Comparison of ENCODE assay signal across 13 cellular contexts in the genomic region with DNA sequence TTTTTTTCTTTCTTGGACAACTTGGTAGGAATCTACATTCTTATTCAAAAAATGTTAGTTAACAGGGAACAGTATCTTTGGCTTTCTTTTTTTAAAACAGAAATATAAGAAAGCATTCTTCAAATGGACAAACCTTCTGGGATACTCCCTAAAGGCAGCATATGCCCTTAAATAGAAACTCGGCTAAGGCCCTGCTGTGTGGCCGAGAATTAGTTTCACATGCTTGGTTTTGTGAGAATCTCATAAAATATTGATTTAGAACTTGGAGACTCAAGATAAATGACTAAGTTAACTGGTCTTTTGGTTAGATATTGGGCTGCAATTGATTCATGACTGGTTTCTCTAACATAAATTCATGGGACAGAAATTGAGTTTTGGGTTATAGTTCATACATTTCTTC.
A peak's percentile ranks its signal among the peaks of the same experiment; 100 is the strongest.
DNase-seq lines count a peak whose midpoint lies in the region; FAIRE-seq and TF ChIP-seq lines count a peak whose summit lies in the region.
"Had no signal": no experiment of that assay in that cellular context is flagged by ENCODE, and none has a peak within 500 bp of the region (broad histone marks: within the 10 kb centered on the region; RNA-seq: fewer than 3 reads in every experiment).

No MANE protein-coding gene starts in this region.

- H2BK12ac ChIP-seq in H1 (ENCODE audit: low read depth, low read length), result no peak overlapping the region

- H3K79me1 ChIP-seq in H1 (ENCODE audit: low read depth, low read length), result no peaks in the 10 kb centered on the region

- CTCF ChIA-PET in H1 (lab: Charles Lee; ENCODE audit: partially characterized antibody), result interaction anchor here (0.7 to 2.0 kb wide), 5 partner anchors 10 to 639 kb away, joined by 3 to 7 read pairs (median 4); no protein-coding TSS in a partner anchor

- POLR2A ChIA-PET in H1 (lab: Charles Lee; ENCODE audit: partially characterized antibody), result no interaction called here

- no peak for TF ChIP-seq RAD21 in H1 (IDR thresholded peaks at IDR 0.05 in 1 of 2, conservative IDR thresholded peaks at IDR 0.05 in 1 of 2; ENCODE audit: low read depth in 2 of 2, low read length in 2 of 2)

- H3K36me3 ChIP-seq in H1 (ENCODE audit: control insufficient read depth in 2 of 4, insufficient read depth in 4 of 4, low read length in 3 of 4), result no peaks in the 10 kb centered on the region
- H3K36me3 ChIP-seq: BLaER1 had no signal

- H3K27ac ChIP-seq in H1 (ENCODE audit: low read depth, low read length), result no peak overlapping the region
- H3K27ac ChIP-seq: BLaER1 had no signal

- H2AK5ac ChIP-seq in H1 (ENCODE audit: low read depth, low read length), result no peak overlapping the region

- H3K9ac ChIP-seq in H1 (replicated peaks in 1 of 4; ENCODE audit: extremely low read depth in 1 of 4, low read depth in 3 of 4, low read length in 3 of 4), result no peak overlapping the region
- H3K9ac ChIP-seq: BLaER1 had no signal

- H3K4ac ChIP-seq in H1 (replicated peaks; ENCODE audit: insufficient read length, low read depth, low read length), result no peak overlapping the region

- H2BK5ac ChIP-seq in H1 (ENCODE audit: low read depth, low read length), result no peak overlapping the region

- no peak overlapping the region for H2AFZ ChIP-seq in H1 (ENCODE audit: low read length)
- H2AFZ ChIP-seq: GM23338 had no signal

- H2BK20ac ChIP-seq in H1 (ENCODE audit: low read length), result no peak overlapping the region

- FAIRE-seq in H1 (lab: Jason Lieb, UNC), result peak; percentile 48
- FAIRE-seq: GM12891 had no signal

- DNase-seq in AG20443 (ENCODE audit: low spot score) (peak; percentile 19), H1 (ENCODE audit: low read depth in 1 of 2, low spot score in 2 of 2) (no peak), fibroblast of villous mesenchyme (ENCODE audit: low read depth) (peak; percentile 40), NAMALWA (ENCODE audit: low spot score) (no peak), middle frontal gyrus (ENCODE audit: extremely low spot score, low spot score) (no peak), NCI-H1048 (lab: John Stamatoyannopoulos, UW) (no peak)
- DNase-seq in activated naive CD4-positive, alpha-beta T cell (lab: John Stamatoyannopoulos, UW), result no peak
- DNase-seq: ACHN; CD4-positive, CD25-positive, alpha-beta regulatory T cell; KG1 had no signal

- no peak overlapping the region for H4K8ac ChIP-seq in H1 (ENCODE audit: extremely low read depth, insufficient read depth, low read length)

- WGBS in H1 (ENCODE audit: extremely low coverage in 1 of 2, insufficient coverage in 1 of 2, insufficient read length in 1 of 2, insufficient replicate concordance in 2 of 2, low coverage in 1 of 2, low lambda C conversion rate in 2 of 2, missing lambda C conversion rate in 1 of 2), 2 experiments, result 89% methylated on average over 2 of the region's 2 CpGs; no CpG with 5 or more reads in 1 of the 2 experiments

- TF ChIP-seq EP300 in H1 (IDR thresholded peaks at IDR 0.05; ENCODE audit: borderline replicate concordance in 1 of 2, low read depth in 2 of 2, low read length in 2 of 2), result no peak

- H3K56ac ChIP-seq in H1 (replicated peaks; ENCODE audit: insufficient read length, low read depth, low read length), result no peak overlapping the region

- H3K4me2 ChIP-seq in H1 (ENCODE audit: insufficient read depth in 1 of 2, low read depth in 2 of 2, low read length in 2 of 2), result no peak overlapping the region
- H3K4me2 ChIP-seq: BLaER1, GM23338 had no signal

- H3K79me2 ChIP-seq in H1 (ENCODE audit: control insufficient read depth in 1 of 2, insufficient read depth in 2 of 2, low read length in 2 of 2), result no peaks in the 10 kb centered on the region

- no peaks in the 10 kb centered on the region for H3K27me3 ChIP-seq in H1 (replicated peaks in 1 of 4; ENCODE audit: control insufficient read depth in 3 of 4, extremely low read depth in 1 of 4, insufficient read depth in 3 of 4, low read length in 3 of 4)
- H3K27me3 ChIP-seq: BLaER1 had no signal

- H2BK120ac ChIP-seq in H1 (replicated peaks; ENCODE audit: low read depth, low read length), result no peak overlapping the region

- TF ChIP-seq POLR2A in H1 (IDR thresholded peaks at IDR 0.05; ENCODE audit: control extremely low read depth in 1 of 2, low read depth in 2 of 2, low read length in 2 of 2), result no peak

- peaks cover 0 to 3% (median 0%) of the 10 kb centered on the region in 4 experiments; a peak in 3 of 7 replicates for H3K4me1 ChIP-seq in H1 (replicated peaks in 1 of 4; ENCODE audit: control insufficient read depth in 3 of 4, insufficient read depth in 4 of 4, low read length in 3 of 4)
- H3K4me1 ChIP-seq: BLaER1 had no signal

- H3K23me2 ChIP-seq in H1 (ENCODE audit: low read depth, low read length), result no peaks in the 10 kb centered on the region; the same call in 1 of the 2 replicates

- no peaks in the 10 kb centered on the region for H3K9me3 ChIP-seq in H1 (ENCODE audit: insufficient read depth in 2 of 2, low read depth in 1 of 2, low read length in 1 of 2)
- H3K9me3 ChIP-seq: BLaER1 had no signal

- no peak overlapping the region for H2BK15ac ChIP-seq in H1 (ENCODE audit: low read length)

- no peak overlapping the region for H3K23ac ChIP-seq in H1 (ENCODE audit: insufficient read length)

- H3K18ac ChIP-seq in H1 (ENCODE audit: extremely low read depth, low read length), result no peak overlapping the region

- TF ChIP-seq CTCF in H1 (IDR thresholded peaks at IDR 0.05; ENCODE audit: control extremely low read depth in 1 of 3, insufficient read depth in 1 of 3, low read depth in 1 of 3, low read length in 3 of 3) (no peak), fibroblast of villous mesenchyme (IDR thresholded peaks at IDR 0.05; ENCODE audit: insufficient read depth, low read depth, low read length) (no peak)

- H4K91ac ChIP-seq in H1 (replicated peaks; ENCODE audit: insufficient read length, low read length), result no peak overlapping the region

- H3K14ac ChIP-seq in H1 (ENCODE audit: insufficient read length), result no peak overlapping the region

- no peak overlapping the region for H3K4me3 ChIP-seq in H1 (ENCODE audit: extremely low read depth in 1 of 4, insufficient read depth in 2 of 4, low read depth in 3 of 4, low read length in 4 of 4)
- H3K4me3 ChIP-seq in fibroblast of villous mesenchyme (ENCODE audit: low read depth, low read length), result no peak overlapping the region
- H3K4me3 ChIP-seq: BLaER1, GM23338 had no signal

- H4K20me1 ChIP-seq in H1 (replicated peaks in 1 of 2; ENCODE audit: control insufficient read depth in 1 of 2, insufficient read depth in 2 of 2, low read length in 2 of 2), result no peaks in the 10 kb centered on the region
- H4K20me1 ChIP-seq: BLaER1 had no signal

- no peak overlapping the region for H4K5ac ChIP-seq in H1 (ENCODE audit: insufficient read length, low read depth, low read length)

TF ChIP-seq in H1, 55 proteins besides CTCF, POLR2A, EP300 and RAD21:
- TF ChIP-seq POU5F1 (IDR thresholded peaks at IDR 0.05; ENCODE audit: low read depth, low read length), result no peak
- TF ChIP-seq PHF8 (conservative IDR thresholded peaks at IDR 0.05; ENCODE audit: low read depth, low read length), result no peak
- TF ChIP-seq GABPA (IDR thresholded peaks at IDR 0.05; ENCODE audit: borderline replicate concordance, insufficient read depth, low read length), result no peak
- TF ChIP-seq SP1 (IDR thresholded peaks at IDR 0.05; ENCODE audit: low read depth, low read length), result no peak
- no peak for TF ChIP-seq KDM5A (IDR thresholded peaks at IDR 0.05; ENCODE audit: low read length)
- no peak for TF ChIP-seq NANOG (IDR thresholded peaks at IDR 0.05; ENCODE audit: insufficient read depth, low read depth, low read length, poor library complexity, severe bottlenecking)

Comparison
In these comparisons a context has a peak if more than half of its experiments do, and no peak if none do; other contexts are left out.
1. DNase-seq: peak in AG20443 (single experiment) and fibroblast of villous mesenchyme (single experiment); none in H1 (0 of 2), NAMALWA (single experiment), activated naive CD4-positive, alpha-beta T cell (0 of 4), middle frontal gyrus (single experiment) and NCI-H1048 (single experiment).